Comparison of ENCODE assay signal across 17 cellular contexts in the genomic region with DNA sequence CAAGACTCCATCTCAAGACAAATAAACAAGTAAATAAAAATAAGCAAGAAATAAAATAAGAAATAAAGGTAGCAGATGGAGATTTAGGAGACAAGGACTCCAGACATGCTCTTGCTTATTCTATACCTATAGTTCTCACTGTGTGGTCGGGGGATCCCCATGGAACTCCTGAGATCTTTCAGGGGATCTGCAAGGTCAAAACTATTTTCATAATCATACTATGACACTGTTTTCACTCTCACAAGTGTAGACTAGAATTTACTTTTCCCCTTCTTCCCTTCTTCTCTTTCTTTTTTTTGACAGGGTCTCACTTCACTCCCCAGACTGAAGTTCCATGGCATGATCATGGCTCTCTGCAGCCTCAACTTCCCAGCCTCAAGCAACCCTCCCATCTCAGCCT. TPM values are rescaled to one million over a fixed set of nuclear protein-coding genes. Genes with fewer than 3 reads are reported as not detected.
A peak's percentile ranks its signal among the peaks of the same experiment; 100 is the strongest.
DNase-seq lines count a peak whose midpoint lies in the region; ATAC-seq and TF ChIP-seq lines count a peak whose summit lies in the region.
"Had no signal": no experiment of that assay in that cellular context is flagged by ENCODE, and none has a peak within 500 bp of the region (broad histone marks: within the 10 kb centered on the region; RNA-seq: fewer than 3 reads in every experiment).

No MANE protein-coding gene starts in this region.

- H3K27ac Mint-ChIP-seq in stimulated activated naive CD8-positive, alpha-beta T cell treated with anti-CD3 and anti-CD28 coated beads, Interleukin-15, Interleukin-2, amounts not matched to agents 100 ng/mL and 50 ng/mL, for 24 hours, result no peak overlapping the region
- H3K27ac Mint-ChIP-seq in GM23338, result no peak overlapping the region
- H3K27ac Mint-ChIP-seq: CD8-positive, alpha-beta T cell had no signal

- CTCF ChIA-PET in PC-3 (lab: Charles Lee), result interaction anchor here (0.7 kb wide), 2 partner anchors 14 to 16 kb away, joined by 3 to 4 read pairs; no protein-coding TSS in a partner anchor

- H3K4me1 ChIP-seq in GM23338 (ENCODE audit: insufficient read depth), result peaks cover 17% of the 10 kb centered on the region
- H3K4me1 ChIP-seq in PC-3 (ENCODE audit: insufficient read depth, low read length), result peaks cover 31% of the 10 kb centered on the region
- H3K4me1 ChIP-seq in thyroid gland, result peaks cover 0 to 4% of the 10 kb centered on the region in 2 donors
- H3K4me1 ChIP-seq: breast epithelium had no signal

- H3K36me3 Mint-ChIP-seq in stimulated activated naive CD8-positive, alpha-beta T cell treated with anti-CD3 and anti-CD28 coated beads, Interleukin-15, Interleukin-2, amounts not matched to agents 100 ng/mL and 50 ng/mL, for 24 hours (ENCODE audit: low read depth), result no peaks in the 10 kb centered on the region
- peaks cover 30% of the 10 kb centered on the region for H3K36me3 Mint-ChIP-seq in GM23338 (ENCODE audit: low read depth)
- H3K36me3 Mint-ChIP-seq: CD8-positive, alpha-beta T cell had no signal

- no peak for TF ChIP-seq CTCF in GM23338 (conservative IDR thresholded peaks at IDR 0.05; ENCODE audit: low read depth in 2 of 2)
- TF ChIP-seq CTCF in PC-3 (conservative IDR thresholded peaks at IDR 0.05; ENCODE audit: low read depth, low read length), result no peak
- TF ChIP-seq CTCF in thyroid gland (IDR thresholded peaks at IDR 0.05), result no peak

- peak overlapping the region; percentile 14 for H3K4me3 Mint-ChIP-seq in stimulated activated naive CD8-positive, alpha-beta T cell treated with anti-CD3 and anti-CD28 coated beads, Interleukin-15, Interleukin-2, amounts not matched to agents 100 ng/mL and 50 ng/mL, for 24 hours
- no peak overlapping the region for H3K4me3 Mint-ChIP-seq in GM23338
- H3K4me3 Mint-ChIP-seq: CD8-positive, alpha-beta T cell had no signal

- H3K9me2 ChIP-seq in GM23338 (ENCODE audit: insufficient read depth), result 0 out of 2 replicates have a peak, but pooled peaks cover under 1% of the 10 kb centered on the region
- no peaks in the 10 kb centered on the region for H3K9me2 ChIP-seq in PC-3 (replicated peaks; ENCODE audit: low read length)

- H3K4me1 Mint-ChIP-seq in stimulated activated naive CD8-positive, alpha-beta T cell treated with anti-CD3 and anti-CD28 coated beads, Interleukin-15, Interleukin-2, amounts not matched to agents 100 ng/mL and 50 ng/mL, for 24 hours (ENCODE audit: low read depth), result peaks cover 27% of the 10 kb centered on the region
- H3K4me1 Mint-ChIP-seq in GM23338, result peaks cover 25% of the 10 kb centered on the region

- H3K36me3 ChIP-seq in GM23338 (ENCODE audit: insufficient read depth) (no peaks in the 10 kb centered on the region), PC-3 (ENCODE audit: low read depth, low read length) (no peaks in the 10 kb centered on the region), thyroid gland (no peaks in the 10 kb centered on the region)
- H3K36me3 ChIP-seq: breast epithelium, lower lobe of right lung, tibial artery had no signal

- H3K27me3 ChIP-seq in GM23338 (ENCODE audit: insufficient read depth) (no peaks in the 10 kb centered on the region), PC-3 (ENCODE audit: low read length) (no peaks in the 10 kb centered on the region), thyroid gland (no peaks in the 10 kb centered on the region)
- H3K27me3 ChIP-seq: breast epithelium, tibial artery had no signal

- DNase-seq in stimulated activated naive CD8-positive, alpha-beta T cell treated with anti-CD3 and anti-CD28 coated beads, Interleukin-15, Interleukin-2, amounts not matched to agents 100 U/mL and 50 U/mL, for 24 hours, result no peak
- DNase-seq in GM23338 (ENCODE audit: low spot score), result no peak
- no peak for DNase-seq in PC-3
- DNase-seq in DMS79 (lab: John Stamatoyannopoulos, UW), result no peak
- DNase-seq in NCI-H82 treated with DMSO at 0.1 percent for 48 hours (lab: John Stamatoyannopoulos, UW; ENCODE audit: unreplicated experiment), result no peak
- DNase-seq in thyroid gland, result no peak
- DNase-seq: CD8-positive, alpha-beta T cell; DMS53; lower lobe of right lung; NCI-H1105 treated with DMSO at 0.1 percent for 48 hours; NCI-H526; tibial artery had no signal

- intact Hi-C loops in PC-3 (cut with micrococcal nuclease) (no loop called here), thyroid gland (cut with DNase I) (no loop called here)

- H3F3A ChIP-seq in GM23338 (replicated peaks; ENCODE audit: low read depth) (0 out of 2 replicates have a peak, but pooled peaks cover 5% of the 10 kb centered on the region), PC-3 (ENCODE audit: low read length, unreplicated experiment) (no peaks in the 10 kb centered on the region)

- H4K20me1 ChIP-seq in GM23338 (replicated peaks; ENCODE audit: insufficient read depth), result no peaks in the 10 kb centered on the region
- H4K20me1 ChIP-seq in PC-3 (ENCODE audit: low read length), result no peaks in the 10 kb centered on the region

- POLR2A ChIA-PET in PC-3 (lab: Charles Lee; ENCODE audit: unreplicated experiment), result no interaction called here

- WGBS in thyroid gland, 2 donors, result 88 to 90% methylated on average over 1 of the region's 1 CpG

- peaks cover 12% of the 10 kb centered on the region for H3K9me3 Mint-ChIP-seq in stimulated activated naive CD8-positive, alpha-beta T cell treated with anti-CD3 and anti-CD28 coated beads, Interleukin-15, Interleukin-2, amounts not matched to agents 100 ng/mL and 50 ng/mL, for 24 hours
- peaks cover 34% of the 10 kb centered on the region for H3K9me3 Mint-ChIP-seq in GM23338
- H3K9me3 Mint-ChIP-seq: CD8-positive, alpha-beta T cell had no signal

- no TSS peak for BruUV-seq in PC-3 (replicated peaks; lab: Mats Ljungman, UMichigan)

- H3K9ac ChIP-seq in PC-3 (ENCODE audit: low read length), result no peak overlapping the region

- H3K4me3 ChIP-seq in GM23338, result no peak overlapping the region
- no peak overlapping the region for H3K4me3 ChIP-seq in PC-3 (ENCODE audit: low read length)
- H3K4me3 ChIP-seq in thyroid gland (replicated peaks in 1 of 3), result no peak overlapping the region
- H3K4me3 ChIP-seq: breast epithelium, coronary artery, lower lobe of right lung, tibial artery had no signal

- H3K27ac ChIP-seq in GM23338 (ENCODE audit: low read depth), result no peak overlapping the region
- H3K27ac ChIP-seq in PC-3 (ENCODE audit: low read length), result no peak overlapping the region
- H3K27ac ChIP-seq in thyroid gland, result no peak overlapping the region
- H3K27ac ChIP-seq: breast epithelium, coronary artery, lower lobe of right lung, tibial artery had no signal

- H2AFZ ChIP-seq in GM23338 (peak overlapping the region; percentile 83), PC-3 (ENCODE audit: low read length) (no peak overlapping the region)

- H3K9me3 ChIP-seq in PC-3 (ENCODE audit: low read length) (no peaks in the 10 kb centered on the region), thyroid gland (no peaks in the 10 kb centered on the region)
- H3K9me3 ChIP-seq: lower lobe of right lung, tibial artery had no signal

- TF ChIP-seq POLR2A in thyroid gland (IDR thresholded peaks at IDR 0.05), result no peak

- H3K4me2 ChIP-seq in GM23338 (no peak overlapping the region), PC-3 (ENCODE audit: low read length) (peak overlapping the region; percentile 30)

- H3K79me2 ChIP-seq in GM23338 (replicated peaks; ENCODE audit: insufficient read depth), result no peaks in the 10 kb centered on the region
- H3K79me2 ChIP-seq in PC-3 (ENCODE audit: low read length), result no peaks in the 10 kb centered on the region

- H3K27me3 Mint-ChIP-seq in stimulated activated naive CD8-positive, alpha-beta T cell treated with anti-CD3 and anti-CD28 coated beads, Interleukin-15, Interleukin-2, amounts not matched to agents 100 ng/mL and 50 ng/mL, for 24 hours, result no peaks in the 10 kb centered on the region
- peaks cover 12% of the 10 kb centered on the region for H3K27me3 Mint-ChIP-seq in GM23338 (ENCODE audit: insufficient read depth, low read depth, poor library complexity)

- no peak for ATAC-seq in stimulated activated naive CD8-positive, alpha-beta T cell treated with anti-CD3 and anti-CD28 coated beads, Interleukin-15, Interleukin-2, amounts not matched to agents 100 U/mL and 50 U/mL, for 24 hours
- no peak for ATAC-seq in GM23338
- no peak for ATAC-seq in PC-3
- ATAC-seq in GM21619 (IDR thresholded peaks at IDR 0.05; ENCODE audit: unreplicated experiment), result no peak
- ATAC-seq: CD8-positive, alpha-beta T cell; lower lobe of right lung; Right ventricle myocardium inferior had no signal

TF ChIP-seq in GM23338, 12 proteins besides CTCF, POLR2A, EP300 and RAD21 (continues in another document):
- TF ChIP-seq EZH2 (IDR thresholded peaks at IDR 0.05; ENCODE audit: low read depth, unreplicated experiment) (no peak), ZNF331 (CRISPR knock-in tag; IDR thresholded peaks at IDR 0.05; ENCODE audit: low read depth) (no peak), EZH2phosphoT487 (IDR thresholded peaks at IDR 0.05; ENCODE audit: unreplicated experiment) (no peak), CREB1 (CRISPR knock-in tag; IDR thresholded peaks at IDR 0.05; ENCODE audit: low read depth) (no peak)

RNA-seq across cellular contexts. Expression of gene NLRP3, which starts 29.8 kb away (rescaled TPM):
- total RNA-seq in GM23338 (2014; rRNA removed; shearing (Covaris generic)), result 0.42 TPM in 1 of 2 replicates, not detected in the other
- 0.14 TPM in 1 of 2 replicates, not detected in the other for polyA plus RNA-seq in GM23338 (2016; fragmentation: Nextera tagmentation; extraction: Ambion mirVana)
- total RNA-seq in PC-3 (2014; rRNA removed) (0.35 and 0.40 TPM in 2 replicates), thyroid gland (1 to 10 TPM in 1 of 4 donors, under 1 TPM in 3; 0.54 to 2.3 (median 0.75) TPM)

RNA-seq across cellular contexts. Expression of gene ZNF496, which starts 54.5 kb away (rescaled TPM):
- 102 and 127 TPM in 2 replicates for total RNA-seq in GM23338 (2014; rRNA removed; shearing (Covaris generic))
- polyA plus RNA-seq in GM23338 (2016; fragmentation: Nextera tagmentation; extraction: Ambion mirVana), result 20.4 and 22.0 TPM in 2 replicates
- total RNA-seq in PC-3 (2014; rRNA removed) (79.4 and 103 TPM in 2 replicates), thyroid gland (10 to 100 TPM; 34.0 to 78.6 (median 51.9) TPM)
